In genomic region chr7:139618482-139619366, GRCh38 we compare ENCODE assay signal across 9 cellular contexts.
A peak's percentile ranks its signal among the peaks of the same experiment; 100 is the strongest.
DNase-seq lines count a peak whose midpoint lies in the region; ATAC-seq and FAIRE-seq lines count a peak whose summit lies in the region.
"Had no signal": no experiment of that assay in that cellular context is flagged by ENCODE, and none has a peak within 500 bp of the region (broad histone marks: within the 10 kb centered on the region; RNA-seq: fewer than 3 reads in every experiment).

No MANE protein-coding gene starts in this region.

- H3K27ac ChIP-seq in small intestine (ENCODE audit: low read depth in 1 of 2, low read length in 1 of 2), result no peak overlapping the region

- H3K4me1 ChIP-seq in small intestine (ENCODE audit: control insufficient read depth in 2 of 2, insufficient read depth in 1 of 2, low read depth in 1 of 2, low read length in 1 of 2), result no peaks in the 10 kb centered on the region

- intact Hi-C loops in head of caudate nucleus (cut with DNase I), result loop anchor here (5.0 kb wide), 1 partner anchor 121 kb away; no protein-coding TSS in a partner anchor

- no peaks in the 10 kb centered on the region for H3K27me3 ChIP-seq in small intestine (ENCODE audit: control insufficient read depth in 2 of 2, insufficient read depth in 2 of 2, low read length in 2 of 2)

- no peak for FAIRE-seq in small intestine (lab: Jason Lieb, UNC)
- FAIRE-seq: G401.6 had no signal

- DNase-seq in NCI-H2196 (lab: John Stamatoyannopoulos, UW; ENCODE audit: unreplicated experiment) (peak; percentile 33), NCI-H2196 treated with DMSO at 0.1 percent for 48 hours (lab: John Stamatoyannopoulos, UW; ENCODE audit: unreplicated experiment) (no peak), NCI-H1105 treated with DMSO at 0.1 percent for 48 hours (lab: John Stamatoyannopoulos, UW) (peak; percentile 1), activated T-cell treated with anti-CD3 and anti-CD28 coated beads for 1 hour (ENCODE audit: low read depth) (peak; percentile 44), head of caudate nucleus (peak; percentile 31 to 84 (median 65)), small intestine (peak; percentile 27)

- WGBS in small intestine, 3 donors, result 88 to 92% (median 89%) methylated on average over 10 of the region's 10 CpGs

- peaks cover 4 to 18% of the 10 kb centered on the region in 2 donors for H3K36me3 ChIP-seq in small intestine (ENCODE audit: control insufficient read depth in 2 of 2, insufficient read depth in 2 of 2, low read length in 2 of 2)

- H3K9me3 ChIP-seq in small intestine (ENCODE audit: control insufficient read depth, low read depth), result no peaks in the 10 kb centered on the region

- H3K4me3 ChIP-seq in small intestine (ENCODE audit: low read depth in 1 of 2, low read length in 2 of 2), result no peak overlapping the region

- ATAC-seq in GM19328 (IDR thresholded peaks at IDR 0.05; ENCODE audit: unreplicated experiment) (no peak), HG02840 (IDR thresholded peaks at IDR 0.05; ENCODE audit: low FRiP score, unreplicated experiment) (no peak)
